Comparison of ENCODE assay signal across 18 cellular contexts in the genomic region with DNA sequence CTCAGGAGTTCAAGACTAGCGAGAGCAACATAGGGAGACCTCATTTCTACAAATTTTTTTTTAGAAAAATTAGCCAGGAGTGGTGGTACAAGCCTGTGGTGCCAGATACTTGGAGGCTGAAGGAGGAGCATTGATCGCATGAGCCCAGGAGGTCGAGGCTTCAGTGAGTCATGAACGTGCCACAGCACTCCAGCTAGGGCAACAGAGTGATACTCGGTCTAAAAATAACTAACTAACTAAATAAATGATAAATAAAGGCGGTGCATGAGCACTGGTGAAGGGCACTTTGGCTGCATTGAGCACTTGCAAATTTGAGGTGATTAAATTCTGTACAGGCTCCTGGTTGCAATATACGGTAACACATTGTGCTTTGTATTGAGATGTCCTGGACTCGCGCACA. TPM values are rescaled to one million over a fixed set of nuclear protein-coding genes. Genes with fewer than 3 reads are reported as not detected.
DNase-seq lines count a peak whose midpoint lies in the region; ATAC-seq and FAIRE-seq lines count a peak whose summit lies in the region.
"Had no signal": no experiment of that assay in that cellular context is flagged by ENCODE, and none has a peak within 500 bp of the region (broad histone marks: within the 10 kb centered on the region; RNA-seq: fewer than 3 reads in every experiment).

No MANE protein-coding gene starts in this region.

- FAIRE-seq in RCC 7860 (lab: Jason Lieb, UNC), result peak; percentile 28
- FAIRE-seq: A549, GM12878, HepG2 had no signal

- DNase-seq in Right ventricle myocardium inferior (ENCODE audit: missing footprints) (no peak), left cardiac atrium (no peak), EL (peak; percentile 34), RCC 7860 (ENCODE audit: low spot score) (no peak), kidney tubule cell (ENCODE audit: low spot score) (peak; percentile 71), NCI-H524 (lab: John Stamatoyannopoulos, UW) (no peak), NCI-H146 treated with DMSO at 0.1 percent for 48 hours (lab: John Stamatoyannopoulos, UW; ENCODE audit: unreplicated experiment) (no peak), HCEC 1CT (no peak)
- DNase-seq: AML-193; Caco-2; CD4-positive, alpha-beta T cell; DMS153; DMS79; GOT3; H7 had no signal

- peak; percentile 30 for ATAC-seq in Right ventricle myocardium inferior
- ATAC-seq in left cardiac atrium, result no peak
- ATAC-seq: A549, GM12878, HepG2 had no signal

- intact Hi-C loops in Right ventricle myocardium inferior (cut with DNase I) (no loop called here), left cardiac atrium (cut with DNase I) (no loop called here)

RNA-seq across cellular contexts. Expression of a gene that starts 13.5 kb away (rescaled TPM):
- total RNA-seq in Right ventricle myocardium inferior, result 249 TPM
- 100 to 1,000 TPM; 290 to 337 TPM for total RNA-seq in left cardiac atrium

Comparison
In these comparisons a context has a peak if more than half of its experiments do, and no peak if none do; other contexts are left out.
1. DNase-seq: peak in EL (single experiment) and kidney tubule cell (single experiment); none in Right ventricle myocardium inferior (single experiment), left cardiac atrium (single experiment), RCC 7860 (single experiment), NCI-H524 (0 of 2), NCI-H146 treated with DMSO at 0.1 percent for 48 hours (single experiment) and HCEC 1CT (single experiment).